ENCODE assay signal across 17 cellular contexts in genomic region chr11:20909995-20910726, GRCh38.
"Had no signal": no experiment of that assay in that cellular context is flagged by ENCODE, and none has a peak within 500 bp of the region (broad histone marks: within the 10 kb centered on the region; RNA-seq: fewer than 3 reads in every experiment).

No MANE protein-coding gene starts in this region.

- H3K9me3 ChIP-seq: esophagus muscularis mucosa, lower lobe of right lung, right lobe of liver, upper lobe of right lung had no signal

- H3K27ac Mint-ChIP-seq: activated CD4-positive, alpha-beta memory T cell treated with anti-CD3 and anti-CD28 coated beads for 36 hours; activated naive CD8-positive, alpha-beta T cell treated with anti-CD3 and anti-CD28 coated beads for 36 hours; dendritic cell treated with granulocyte-macrophage colony-stimulating factor and Interleukin-4, amounts not matched to agents 40 ng/mL and 50 ng/mL, for 4 days; natural killer cell treated with Interleukin-12 subunit alpha and Interleukin-12 subunit beta and Interleukin-15 and Interleukin-18, amount 100 ng/mL, for 72 hours; WTC11 had no signal

- H3K27ac ChIP-seq: esophagus muscularis mucosa, lower lobe of right lung, parathyroid adenoma, right lobe of liver, upper lobe of right lung had no signal

- H3K27me3 ChIP-seq: esophagus muscularis mucosa, right lobe of liver, upper lobe of right lung had no signal

- H3K36me3 ChIP-seq: esophagus muscularis mucosa, lower lobe of right lung, right lobe of liver, upper lobe of right lung had no signal

- H3K4me3 ChIP-seq: esophagus muscularis mucosa, lower lobe of right lung, right lobe of liver, smooth muscle cell, upper lobe of right lung had no signal

- ATAC-seq: left cardiac atrium; lower lobe of right lung; natural killer cell treated with Interleukin-12 subunit alpha and Interleukin-12 subunit beta and Interleukin-15 and Interleukin-18, amount 100 ng/mL, for 72 hours; right lobe of liver; upper lobe of right lung; WTC11 had no signal

- H3K4me1 Mint-ChIP-seq: activated naive CD8-positive, alpha-beta T cell treated with anti-CD3 and anti-CD28 coated beads for 36 hours had no signal

- H3K4me3 Mint-ChIP-seq: activated CD4-positive, alpha-beta memory T cell treated with anti-CD3 and anti-CD28 coated beads for 36 hours; activated naive CD8-positive, alpha-beta T cell treated with anti-CD3 and anti-CD28 coated beads for 36 hours; dendritic cell treated with granulocyte-macrophage colony-stimulating factor and Interleukin-4, amounts not matched to agents 40 ng/mL and 50 ng/mL, for 4 days; natural killer cell treated with Interleukin-12 subunit alpha and Interleukin-12 subunit beta and Interleukin-15 and Interleukin-18, amount 100 ng/mL, for 72 hours; WTC11 had no signal

- H3K27me3 Mint-ChIP-seq: activated CD4-positive, alpha-beta memory T cell treated with anti-CD3 and anti-CD28 coated beads for 36 hours; activated naive CD8-positive, alpha-beta T cell treated with anti-CD3 and anti-CD28 coated beads for 36 hours; dendritic cell treated with granulocyte-macrophage colony-stimulating factor and Interleukin-4, amounts not matched to agents 40 ng/mL and 50 ng/mL, for 4 days; natural killer cell treated with Interleukin-12 subunit alpha and Interleukin-12 subunit beta and Interleukin-15 and Interleukin-18, amount 100 ng/mL, for 72 hours had no signal

- H3K36me3 Mint-ChIP-seq: activated CD4-positive, alpha-beta memory T cell treated with anti-CD3 and anti-CD28 coated beads for 36 hours; activated naive CD8-positive, alpha-beta T cell treated with anti-CD3 and anti-CD28 coated beads for 36 hours; natural killer cell treated with Interleukin-12 subunit alpha and Interleukin-12 subunit beta and Interleukin-15 and Interleukin-18, amount 100 ng/mL, for 72 hours had no signal

- DNase-seq: activated CD4-positive, alpha-beta memory T cell treated with anti-CD3 and anti-CD28 coated beads for 36 hours; activated CD4-positive, alpha-beta T cell treated with anti-CD3 and anti-CD28 coated beads for 4 hours; activated naive CD4-positive, alpha-beta T cell; activated naive CD8-positive, alpha-beta T cell treated with anti-CD3 and anti-CD28 coated beads for 36 hours; amniotic stem cell; effector CD8-positive, alpha-beta T cell; left cardiac atrium; lower lobe of right lung; right lobe of liver; stimulated activated CD4-positive, alpha-beta T cell treated with anti-CD3 and anti-CD28 coated beads, Interleukin-4, amount 100 ng/mL, for 1 hour; upper lobe of right lung had no signal

- H3K4me1 ChIP-seq: esophagus muscularis mucosa, lower lobe of right lung, parathyroid adenoma, right lobe of liver, upper lobe of right lung had no signal
